Comparison of ENCODE assay signal across 12 cellular contexts in the genomic region with DNA sequence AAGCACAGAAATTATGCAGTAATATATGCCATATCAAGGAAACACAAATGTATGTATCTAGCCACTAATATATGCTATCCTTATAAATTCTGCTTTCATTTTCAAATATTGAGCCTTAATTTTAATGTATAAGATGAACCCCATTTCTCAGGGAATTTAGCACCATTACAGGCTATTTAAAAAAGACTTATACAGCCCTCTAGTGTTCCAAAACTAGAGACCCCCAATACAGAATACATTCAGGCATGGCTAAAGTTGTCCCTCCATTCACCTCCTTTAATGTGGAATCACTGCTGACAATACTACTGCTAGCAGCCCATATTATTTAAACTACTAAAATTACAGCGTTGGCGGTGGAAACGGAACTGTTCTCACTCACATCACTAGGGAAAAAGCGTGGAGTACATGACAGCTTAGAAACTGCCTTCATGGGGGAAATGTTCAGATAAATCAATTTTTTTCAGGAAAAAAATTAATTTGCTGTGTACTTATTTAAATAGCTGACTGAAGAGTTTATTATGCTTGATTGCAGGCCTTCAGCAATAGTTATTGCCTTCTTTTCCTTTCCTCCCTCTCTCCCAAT.
A peak's percentile ranks its signal among the peaks of the same experiment; 100 is the strongest.
DNase-seq lines count a peak whose midpoint lies in the region; ATAC-seq and TF ChIP-seq lines count a peak whose summit lies in the region.
"Had no signal": no experiment of that assay in that cellular context is flagged by ENCODE, and none has a peak within 500 bp of the region (broad histone marks: within the 10 kb centered on the region; RNA-seq: fewer than 3 reads in every experiment).

No MANE protein-coding gene starts in this region.

- H2BK5ac ChIP-seq in mesendoderm (ENCODE audit: low read length) = no peak overlapping the region

- peaks cover 11% of the 10 kb centered on the region; the same call in 1 of the 2 replicates for H3K36me3 ChIP-seq in BLaER1
- H3K36me3 ChIP-seq in mesendoderm (ENCODE audit: control insufficient read depth, insufficient read depth, low read length) = no peaks in the 10 kb centered on the region

- no peak overlapping the region for H3K18ac ChIP-seq in mesendoderm (ENCODE audit: low read length)

- DNase-seq in Kasumi-1 (lab: John Stamatoyannopoulos, UW) (peak; percentile 0 to 25), astrocyte of the cerebellum (ENCODE audit: low read depth) (no peak), mesendoderm (peak; percentile 8), Right ventricle myocardium inferior (ENCODE audit: missing footprints) (no peak), cortex of kidney (lab: John Stamatoyannopoulos, UW) (no peak)
- no peak for DNase-seq in activated CD4-positive, alpha-beta T cell treated with anti-CD3 and anti-CD28 coated beads for 1 hour
- DNase-seq: activated effector memory CD4-positive, alpha-beta T cell treated with Interleukin-2 at 50 U/mL for 16 hours; DMS79; effector memory CD8-positive, alpha-beta T cell; stimulated activated naive CD8-positive, alpha-beta T cell treated with anti-CD3 and anti-CD28 coated beads, Interleukin-15, Interleukin-2, amounts not matched to agents 100 U/mL and 50 U/mL, for 24 hours had no signal

- H3K23ac ChIP-seq in mesendoderm (ENCODE audit: low read length) = no peak overlapping the region

- H3K4me1 ChIP-seq in BLaER1 (peaks cover 5% of the 10 kb centered on the region; the same call in 1 of the 2 replicates), mesendoderm (ENCODE audit: control insufficient read depth, low read depth, low read length) (no peaks in the 10 kb centered on the region)

- peaks cover 21% of the 10 kb centered on the region for H3K9me3 ChIP-seq in BLaER1

- H3K56ac ChIP-seq in mesendoderm (ENCODE audit: low read length) = no peak overlapping the region

- no peak overlapping the region for H3K4me3 ChIP-seq in BLaER1
- no peak overlapping the region for H3K4me3 ChIP-seq in astrocyte of the cerebellum (ENCODE audit: low read depth, low read length)
- no peak overlapping the region for H3K4me3 ChIP-seq in mesendoderm (ENCODE audit: low read length)

- ATAC-seq in HG02852 (IDR thresholded peaks at IDR 0.05; ENCODE audit: unreplicated experiment) (no peak), Right ventricle myocardium inferior (no peak)
- ATAC-seq: effector memory CD8-positive, alpha-beta T cell; stimulated activated naive CD8-positive, alpha-beta T cell treated with anti-CD3 and anti-CD28 coated beads, Interleukin-15, Interleukin-2, amounts not matched to agents 100 U/mL and 50 U/mL, for 24 hours had no signal

- H3K79me2 ChIP-seq in mesendoderm (ENCODE audit: control insufficient read depth, insufficient read depth, low read length) = no peaks in the 10 kb centered on the region

- no peak overlapping the region for H2AK5ac ChIP-seq in mesendoderm (ENCODE audit: low read length)

- H4K5ac ChIP-seq in mesendoderm (ENCODE audit: low read length) = no peak overlapping the region

- no peak overlapping the region for H3K4ac ChIP-seq in mesendoderm (ENCODE audit: low read depth, low read length)

- H3K4me2 ChIP-seq in BLaER1 (peak overlapping the region; percentile 7; the same call in 1 of the 2 replicates), mesendoderm (ENCODE audit: low read length) (no peak overlapping the region)

- H3K9ac ChIP-seq in BLaER1 = no peak overlapping the region
- no peak overlapping the region for H3K9ac ChIP-seq in mesendoderm (ENCODE audit: low read length)

- no peak overlapping the region for H4K8ac ChIP-seq in mesendoderm (ENCODE audit: low read depth, low read length)

- H3K27ac ChIP-seq in BLaER1 (no peak overlapping the region), mesendoderm (ENCODE audit: low read depth, low read length) (no peak overlapping the region)

- TF ChIP-seq CTCF in astrocyte of the cerebellum (IDR thresholded peaks at IDR 0.05; ENCODE audit: low read depth, low read length, missing control alignments) = peak; percentile 40

- intact Hi-C loops in Right ventricle myocardium inferior (cut with DNase I) = loop anchor here (5.0 kb wide), 1 partner anchor 533 kb away; no protein-coding TSS in a partner anchor

- in situ Hi-C loops in astrocyte of the cerebellum (cut with HindIII; ENCODE audit: low sequenced_read_pairs) = no loop called here

- no peaks in the 10 kb centered on the region for H3K79me1 ChIP-seq in mesendoderm (ENCODE audit: low read length)

- WGBS in mesendoderm (ENCODE audit: extremely low coverage, insufficient coverage, low lambda C conversion rate) = no CpG with 5 or more reads among the region's 4 CpGs

- no peaks in the 10 kb centered on the region for H4K20me1 ChIP-seq in BLaER1

- H3K27me3 ChIP-seq in BLaER1 = no peaks in the 10 kb centered on the region
- no peaks in the 10 kb centered on the region for H3K27me3 ChIP-seq in mesendoderm (ENCODE audit: insufficient read depth, low read length, poor library complexity)

- no peak overlapping the region for H2BK15ac ChIP-seq in mesendoderm (replicated peaks; ENCODE audit: low read depth)

- no peak overlapping the region for H2BK120ac ChIP-seq in mesendoderm (ENCODE audit: low read depth, low read length)

Comparison
In these comparisons a context has a peak if more than half of its experiments do, and no peak if none do; other contexts are left out.
1. DNase-seq: peak in Kasumi-1 (2 of 2) and mesendoderm (single experiment); none in astrocyte of the cerebellum (single experiment), activated CD4-positive, alpha-beta T cell treated with anti-CD3 and anti-CD28 coated beads for 1 hour (single experiment), Right ventricle myocardium inferior (single experiment) and cortex of kidney (single experiment).